In genomic region chr4:186203391-186203802, GRCh38 we compare ENCODE assay signal across 14 cellular contexts. TPM values are rescaled to one million over a fixed set of nuclear protein-coding genes. Genes with fewer than 3 reads are reported as not detected.
DNase-seq lines count a peak whose midpoint lies in the region; ATAC-seq, FAIRE-seq and TF ChIP-seq lines count a peak whose summit lies in the region.
"Had no signal": no experiment of that assay in that cellular context is flagged by ENCODE, and none has a peak within 500 bp of the region (broad histone marks: within the 10 kb centered on the region; RNA-seq: fewer than 3 reads in every experiment).

No MANE protein-coding gene starts in this region.

- H3K9me3 ChIP-seq in CD4-positive, CD25-positive, alpha-beta regulatory T cell (ENCODE audit: control insufficient read depth in 2 of 2, low read length in 2 of 2), result no peaks in the 10 kb centered on the region
- H3K9me3 ChIP-seq in Karpas-422 (ENCODE audit: low read length), result no peaks in the 10 kb centered on the region
- H3K9me3 ChIP-seq in astrocyte (ENCODE audit: insufficient read depth, low read depth, low read length), result no peaks in the 10 kb centered on the region
- no peaks in the 10 kb centered on the region for H3K9me3 ChIP-seq in mucosa of descending colon
- no peaks in the 10 kb centered on the region for H3K9me3 ChIP-seq in sigmoid colon
- H3K9me3 ChIP-seq: Caco-2, gastroesophageal sphincter, suprapubic skin had no signal

- 49 to 55% methylated on average over 12 of the region's 12 CpGs for WGBS in sigmoid colon, 2 donors

- TF ChIP-seq CTCF in astrocyte (IDR thresholded peaks at IDR 0.05; ENCODE audit: insufficient read depth, low read depth, low read length), result no peak
- TF ChIP-seq CTCF in mucosa of descending colon (IDR thresholded peaks at IDR 0.05), result no peak
- TF ChIP-seq CTCF in sigmoid colon (IDR thresholded peaks at IDR 0.05), result no peak

- peaks cover 8% of the 10 kb centered on the region for H3K36me3 Mint-ChIP-seq in CD4-positive, CD25-positive, alpha-beta regulatory T cell
- H3K36me3 Mint-ChIP-seq in astrocyte (ENCODE audit: low read depth, unreplicated experiment), result no peaks in the 10 kb centered on the region

- H3K27me3 ChIP-seq in CD4-positive, CD25-positive, alpha-beta regulatory T cell (ENCODE audit: control insufficient read depth, insufficient read depth, low read length), result no peaks in the 10 kb centered on the region
- H3K27me3 ChIP-seq in Karpas-422 (ENCODE audit: low read length) (no peaks in the 10 kb centered on the region), astrocyte (ENCODE audit: insufficient read depth, low read length) (no peaks in the 10 kb centered on the region), sigmoid colon (no peaks in the 10 kb centered on the region)
- H3K27me3 ChIP-seq: gastroesophageal sphincter, suprapubic skin had no signal

- H3K9ac ChIP-seq in Karpas-422 (ENCODE audit: low read length) (peak overlapping the region; percentile 61), astrocyte (ENCODE audit: low read length) (no peak overlapping the region)
- H3K9ac ChIP-seq: parathyroid adenoma had no signal

- peak overlapping the region; percentile 77 for H3K27ac ChIP-seq in CD4-positive, CD25-positive, alpha-beta regulatory T cell (ENCODE audit: insufficient read depth, low read length, poor library complexity, severe bottlenecking)
- H3K27ac ChIP-seq in Karpas-422 (ENCODE audit: low read length) (peak overlapping the region; percentile 91), astrocyte (ENCODE audit: low read depth, low read length) (no peak overlapping the region), sigmoid colon (peak overlapping the region in 2 of 4 donors; percentile 68 to 70)
- H3K27ac ChIP-seq: parathyroid adenoma, suprapubic skin had no signal

- no peak for ATAC-seq in CD4-positive, CD25-positive, alpha-beta regulatory T cell (ENCODE audit: low read depth in 2 of 2)
- peak; percentile 14 for ATAC-seq in mucosa of descending colon
- ATAC-seq in HG02798 (IDR thresholded peaks at IDR 0.05; ENCODE audit: poor library complexity, unreplicated experiment), result no peak

- TF ChIP-seq EP300 in sigmoid colon (IDR thresholded peaks at IDR 0.05), result no peak

- no peak for TF ChIP-seq POLR2A in sigmoid colon (IDR thresholded peaks at IDR 0.05)

- no peak overlapping the region for H2AFZ ChIP-seq in Karpas-422 (ENCODE audit: low read length)
- H2AFZ ChIP-seq in astrocyte (ENCODE audit: low read depth, low read length), result no peak overlapping the region
- H2AFZ ChIP-seq: parathyroid adenoma had no signal

- no peaks in the 10 kb centered on the region for H3K9me2 ChIP-seq in Karpas-422 (replicated peaks; ENCODE audit: insufficient read depth, low read length)

- peak overlapping the region in 2 of 3 donors; percentile 44 to 94 for H3K27ac Mint-ChIP-seq in CD4-positive, CD25-positive, alpha-beta regulatory T cell
- H3K27ac Mint-ChIP-seq in astrocyte (ENCODE audit: unreplicated experiment), result no peak overlapping the region
- H3K27ac Mint-ChIP-seq: T-helper 2 cell treated with Interferon-gamma antibody and Interleukin-4, amounts not matched to agents 5 μg/mL and 100 μg/mL, for 36 hours had no signal

- H3K4me2 ChIP-seq in Karpas-422 (ENCODE audit: low read depth, low read length, poor library complexity, severe bottlenecking) (peak overlapping the region; percentile 89), astrocyte (ENCODE audit: low read length) (peak overlapping the region; percentile 81)

- intact Hi-C loops in mucosa of descending colon (cut with DNase I, micrococcal nuclease) (no loop called here), sigmoid colon (cut with DNase I) (no loop called here)

- no peaks in the 10 kb centered on the region for H4K20me1 ChIP-seq in Karpas-422 (ENCODE audit: insufficient read depth, low read depth, low read length)
- no peaks in the 10 kb centered on the region for H4K20me1 ChIP-seq in astrocyte (ENCODE audit: insufficient read depth, low read length)

- no peak overlapping the region for H3K4me3 ChIP-seq in CD4-positive, CD25-positive, alpha-beta regulatory T cell (ENCODE audit: low read depth, low read length)
- H3K4me3 ChIP-seq in Karpas-422 (ENCODE audit: low read length) (peak overlapping the region; percentile 71), astrocyte (ENCODE audit: insufficient read depth, low read depth, low read length) (no peak overlapping the region), mucosa of descending colon (no peak overlapping the region), sigmoid colon (peak overlapping the region in 1 of 4 donors; percentile 41)

- H3K4me3 Mint-ChIP-seq in CD4-positive, CD25-positive, alpha-beta regulatory T cell, result peak overlapping the region in 3 of 4 donors; percentile 12 to 63 (median 52)
- H3K4me3 Mint-ChIP-seq in astrocyte (ENCODE audit: unreplicated experiment), result no peak overlapping the region
- H3K4me3 Mint-ChIP-seq: T-helper 2 cell treated with Interferon-gamma antibody and Interleukin-4, amounts not matched to agents 5 μg/mL and 100 μg/mL, for 36 hours had no signal

- FAIRE-seq in astrocyte (lab: Jason Lieb, UNC), result no peak

- H3K36me3 ChIP-seq in CD4-positive, CD25-positive, alpha-beta regulatory T cell (ENCODE audit: control insufficient read depth, insufficient read depth, low read length), result peaks cover 3% of the 10 kb centered on the region
- H3K36me3 ChIP-seq in Karpas-422 (ENCODE audit: insufficient read depth, low read length), result peaks cover 7% of the 10 kb centered on the region
- H3K36me3 ChIP-seq in astrocyte (ENCODE audit: insufficient read depth, low read length), result no peaks in the 10 kb centered on the region
- H3K36me3 ChIP-seq in mucosa of descending colon (ENCODE audit: low read depth), result no peaks in the 10 kb centered on the region
- H3K36me3 ChIP-seq in sigmoid colon, result peaks cover 0 to 1% (median 0%) of the 10 kb centered on the region in 4 donors
- H3K36me3 ChIP-seq: suprapubic skin had no signal

- no peaks in the 10 kb centered on the region for H3K27me3 Mint-ChIP-seq in CD4-positive, CD25-positive, alpha-beta regulatory T cell
- no peaks in the 10 kb centered on the region for H3K27me3 Mint-ChIP-seq in astrocyte (ENCODE audit: low read depth, unreplicated experiment)

- H3K4me1 Mint-ChIP-seq in CD4-positive, CD25-positive, alpha-beta regulatory T cell, result peaks cover 0 to 32% (median 11%) of the 10 kb centered on the region in 4 donors
- no peaks in the 10 kb centered on the region for H3K4me1 Mint-ChIP-seq in astrocyte (ENCODE audit: low read depth, unreplicated experiment)

- DNase-seq in CD4-positive, CD25-positive, alpha-beta regulatory T cell, result no peak
- peak; percentile 53 for DNase-seq in Karpas-422
- no peak for DNase-seq in astrocyte (ENCODE audit: low read depth)
- DNase-seq in mucosa of descending colon, result peak in 1 of 3 donors; percentile 50
- no peak for DNase-seq in sigmoid colon
- DNase-seq in activated gamma-delta T cell treated with Interleukin-2 at 50 U/mL for 16 hours, result no peak
- DNase-seq in kidney glomerular epithelial cell (lab: John Stamatoyannopoulos, UW), result no peak
- DNase-seq: NCI-H146 had no signal

- H3K4me1 ChIP-seq in CD4-positive, CD25-positive, alpha-beta regulatory T cell (ENCODE audit: control insufficient read depth, insufficient read depth, low read length, poor library complexity, severe bottlenecking), result peaks cover 4% of the 10 kb centered on the region
- H3K4me1 ChIP-seq in Karpas-422 (ENCODE audit: low read length) (peaks cover 42% of the 10 kb centered on the region), astrocyte (ENCODE audit: insufficient read depth, low read length) (no peaks in the 10 kb centered on the region), mucosa of descending colon (ENCODE audit: low read depth) (peaks cover 3% of the 10 kb centered on the region), sigmoid colon (peaks cover 0 to 16% (median 7%) of the 10 kb centered on the region in 4 donors)
- H3K4me1 ChIP-seq: Caco-2 had no signal

- H3K9me3 Mint-ChIP-seq in CD4-positive, CD25-positive, alpha-beta regulatory T cell, result peaks cover 0 to 3% (median 0%) of the 10 kb centered on the region in 7 donors
- peaks cover 6% of the 10 kb centered on the region for H3K9me3 Mint-ChIP-seq in astrocyte (ENCODE audit: unreplicated experiment)

- H3K79me2 ChIP-seq in Karpas-422 (ENCODE audit: low read length) (0 out of 2 replicates have a peak, but pooled peaks cover 4% of the 10 kb centered on the region), astrocyte (ENCODE audit: insufficient read depth, low read length) (no peaks in the 10 kb centered on the region)
- H3K79me2 ChIP-seq: parathyroid adenoma had no signal

RNA-seq across cellular contexts. Expression of gene CYP4V2, which starts 12.0 kb away (rescaled TPM):
- total RNA-seq in CD4-positive, CD25-positive, alpha-beta regulatory T cell, result 29.1 TPM
- 10 to 100 TPM; 26.1 to 30.9 (median 27.8) TPM for polyA plus RNA-seq in CD4-positive, CD25-positive, alpha-beta regulatory T cell
- 45.7 and 61.3 TPM in 2 replicates for total RNA-seq in Karpas-422 (2014; rRNA removed; shearing (Covaris generic); ENCODE audit: low replicate concordance)
- total RNA-seq in astrocyte, result 9.1 and 10.3 TPM in 2 replicates
- total RNA-seq in mucosa of descending colon, result 10 to 100 TPM; 38.4 to 50.8 (median 49.2) TPM
- 10 to 100 TPM; 30.0 to 75.3 (median 34.7) TPM for total RNA-seq in sigmoid colon
- 10 to 100 TPM in 1 of 3 donors, 1 to 10 TPM in 2; 7.2 to 20.9 (median 8.4) TPM for polyA plus RNA-seq in sigmoid colon

RNA-seq across cellular contexts. Expression of gene KLKB1, which starts 23.9 kb away (rescaled TPM):
- total RNA-seq in CD4-positive, CD25-positive, alpha-beta regulatory T cell, result 1.2 TPM
- polyA plus RNA-seq in CD4-positive, CD25-positive, alpha-beta regulatory T cell, result under 1 TPM in 1 of 4 donors, not detected in 3; 0.14 TPM
- total RNA-seq in Karpas-422 (2014; rRNA removed; shearing (Covaris generic); ENCODE audit: low replicate concordance), result 1.9 and 5.1 TPM in 2 replicates
- 0.31 TPM in 1 of 2 replicates, not detected in the other for total RNA-seq in astrocyte
- total RNA-seq in mucosa of descending colon, result 1 to 10 TPM; 1.1 to 2.4 (median 1.5) TPM
- 1 to 10 TPM in 2 of 4 donors, under 1 TPM in 2; 0.36 to 3.9 (median 1.4) TPM for total RNA-seq in sigmoid colon
- polyA plus RNA-seq in sigmoid colon, result 1 to 10 TPM in 1 of 3 donors, under 1 TPM in 2; 0.46 to 1.3 (median 0.60) TPM
- total RNA-seq: Caco-2, suprapubic skin had no signal
